ENCODE assay signal across 17 cellular contexts in genomic region chr3:10956991-10957390, GRCh38. TPM values are rescaled to one million over a fixed set of nuclear protein-coding genes. Genes with fewer than 3 reads are reported as not detected.
DNase-seq lines count a peak whose midpoint lies in the region; ATAC-seq and TF ChIP-seq lines count a peak whose summit lies in the region.
"Had no signal": no experiment of that assay in that cellular context is flagged by ENCODE, and none has a peak within 500 bp of the region (broad histone marks: within the 10 kb centered on the region; RNA-seq: fewer than 3 reads in every experiment).

No MANE protein-coding gene starts in this region.

- H3K36me3 Mint-ChIP-seq in brain (no peaks in the 10 kb centered on the region), osteocyte (ENCODE audit: unreplicated experiment) (peaks cover 2% of the 10 kb centered on the region)
- H3K36me3 Mint-ChIP-seq: CD4-positive, CD25-positive, alpha-beta regulatory T cell had no signal

- peaks cover 88% of the 10 kb centered on the region for H3K4me1 Mint-ChIP-seq in brain
- H3K4me1 Mint-ChIP-seq in osteocyte (ENCODE audit: unreplicated experiment), result peaks cover 62% of the 10 kb centered on the region
- H3K4me1 Mint-ChIP-seq: CD4-positive, CD25-positive, alpha-beta regulatory T cell had no signal

- WGBS in tibial nerve, 2 donors, result 45 to 46% methylated on average over 6 of the region's 6 CpGs
- 60 to 67% methylated on average over 6 of the region's 6 CpGs for WGBS in lower leg skin, 2 donors

- H3K9me3 ChIP-seq in left ventricle myocardium inferior (replicated peaks) (no peaks in the 10 kb centered on the region), tibial nerve (no peaks in the 10 kb centered on the region)

- H3K27ac Mint-ChIP-seq in brain (peak overlapping the region in 4 of 5 experiments; percentile 41 to 69 (median 55)), osteocyte (ENCODE audit: unreplicated experiment) (peak overlapping the region; percentile 88)
- H3K27ac Mint-ChIP-seq: CD4-positive, CD25-positive, alpha-beta regulatory T cell had no signal

- no peak for ATAC-seq in HG02759 (IDR thresholded peaks at IDR 0.05; ENCODE audit: unreplicated experiment)

- H3K36me3 ChIP-seq in left ventricle myocardium inferior, result no peaks in the 10 kb centered on the region
- H3K36me3 ChIP-seq in tibial nerve, result no peaks in the 10 kb centered on the region

- H3K4me3 Mint-ChIP-seq in brain (no peak overlapping the region), osteocyte (ENCODE audit: unreplicated experiment) (no peak overlapping the region)
- H3K4me3 Mint-ChIP-seq: CD4-positive, CD25-positive, alpha-beta regulatory T cell had no signal

- no peak for TF ChIP-seq POLR2A in tibial nerve (IDR thresholded peaks at IDR 0.05)
- TF ChIP-seq POLR2A in lower leg skin (IDR thresholded peaks at IDR 0.05), result no peak

- TF ChIP-seq EP300 in tibial nerve (IDR thresholded peaks at IDR 0.05), result no peak

- peak overlapping the region; percentile 65 for H3K27ac ChIP-seq in left ventricle myocardium inferior (replicated peaks)
- peak overlapping the region in 2 of 4 donors; percentile 43 to 50 for H3K27ac ChIP-seq in tibial nerve
- H3K27ac ChIP-seq: PC-9 had no signal

- no peak for TF ChIP-seq CTCF in brain (conservative IDR thresholded peaks at IDR 0.05)
- TF ChIP-seq CTCF in left ventricle myocardium inferior (IDR thresholded peaks at IDR 0.05; ENCODE audit: borderline replicate concordance), result no peak
- TF ChIP-seq CTCF in osteocyte (IDR thresholded peaks at IDR 0.05), result no peak
- no peak for TF ChIP-seq CTCF in tibial nerve (IDR thresholded peaks at IDR 0.05)
- no peak for TF ChIP-seq CTCF in lower leg skin (IDR thresholded peaks at IDR 0.05)

- H3K27me3 Mint-ChIP-seq in brain (peaks cover 13% of the 10 kb centered on the region), osteocyte (ENCODE audit: unreplicated experiment) (peaks cover 24% of the 10 kb centered on the region)

- H3K27me3 ChIP-seq in left ventricle myocardium inferior (ENCODE audit: low read depth), result peaks cover 24% of the 10 kb centered on the region
- no peaks in the 10 kb centered on the region for H3K27me3 ChIP-seq in tibial nerve

- peak; percentile 51 for DNase-seq in left ventricle myocardium inferior
- no peak for DNase-seq in osteocyte (ENCODE audit: extremely low spot score, unreplicated experiment)
- peak; percentile 13 to 43 for DNase-seq in tibial nerve (ENCODE audit: low spot score in 2 of 2)
- no peak for DNase-seq in lower leg skin (ENCODE audit: low spot score in 2 of 2)
- DNase-seq in NCI-H146 (lab: John Stamatoyannopoulos, UW), result no peak
- DNase-seq: AML-193; Calu3; CD4-positive, CD25-positive, alpha-beta regulatory T cell; DMS79; MM.1S; NCI-H1105 treated with DMSO at 0.1 percent for 48 hours; NCI-H187 treated with DMSO at 0.1 percent for 48 hours; NCI-H446 treated with DMSO at 0.1 percent for 48 hours; NCI-H748 treated with DMSO at 0.1 percent for 48 hours; PC-9 had no signal

- intact Hi-C loops in left ventricle myocardium inferior (cut with micrococcal nuclease), result no loop called here
- intact Hi-C loops in lower leg skin (cut with DNase I; ENCODE audit: low total_unique reads), result no loop called here

- no peaks in the 10 kb centered on the region for H3K9me3 Mint-ChIP-seq in brain
- no peaks in the 10 kb centered on the region for H3K9me3 Mint-ChIP-seq in osteocyte (ENCODE audit: unreplicated experiment)
- H3K9me3 Mint-ChIP-seq: CD4-positive, CD25-positive, alpha-beta regulatory T cell had no signal

- H3K4me1 ChIP-seq in left ventricle myocardium inferior, result peaks cover 35% of the 10 kb centered on the region
- H3K4me1 ChIP-seq in tibial nerve, result peaks cover 0 to 33% (median 0%) of the 10 kb centered on the region in 4 donors

- H3K4me3 ChIP-seq in left ventricle myocardium inferior, result no peak overlapping the region
- no peak overlapping the region for H3K4me3 ChIP-seq in tibial nerve
- H3K4me3 ChIP-seq in lower leg skin (ENCODE audit: low read depth, poor library complexity, severe bottlenecking), result no peak overlapping the region
- H3K4me3 ChIP-seq: PC-9 had no signal

RNA-seq across cellular contexts. Expression of gene SLC6A1, which starts 35.6 kb away (rescaled TPM):
- 47.7 TPM for polyA plus RNA-seq in brain (ENCODE audit: insufficient read depth, low read depth, low replicate concordance)
- total RNA-seq in left ventricle myocardium inferior (0.77 TPM), osteocyte (38.4 and 39.1 TPM in 2 replicates), tibial nerve (1 to 10 TPM; 3.9 to 7.3 (median 5.4) TPM), lower leg skin (1 to 10 TPM in 2 of 4 donors, under 1 TPM in 1, not detected in 1; 0.10 to 2.3 (median 1.1) TPM)
- total RNA-seq: Calu3; CD4-positive, CD25-positive, alpha-beta regulatory T cell; PC-9 had no signal
- polyA plus RNA-seq: CD4-positive, CD25-positive, alpha-beta regulatory T cell had no signal

Comparison
In these comparisons a context has a peak if more than half of its experiments do, and no peak if none do; other contexts are left out.
1. DNase-seq: peak in left ventricle myocardium inferior (single experiment) and tibial nerve (2 of 2); none in osteocyte (single experiment), lower leg skin (0 of 2) and NCI-H146 (single experiment).